ENCODE assay signal across 27 cellular contexts in genomic region chr20:55535366-55535765, GRCh38.
"Had no signal": no experiment of that assay in that cellular context is flagged by ENCODE, and none has a peak within 500 bp of the region (broad histone marks: within the 10 kb centered on the region; RNA-seq: fewer than 3 reads in every experiment).

No MANE protein-coding gene starts in this region.

- ATAC-seq: stimulated activated effector memory CD8-positive, alpha-beta T cell treated with anti-CD3 and anti-CD28 coated beads, Interleukin-12 subunit alpha, Interleukin-12 subunit beta, amount 100 ng/mL, for 72 hours; stimulated activated memory B cell treated with anti-CD40 and anti-IgM and Interleukin-4, amounts not matched to agents 10 μg/mL and 1 μg/mL and 100 μg/mL, for 72 hours; stimulated activated naive B cell treated with anti-CD40 and anti-IgM and Interleukin-4, amounts not matched to agents 10 μg/mL and 1 μg/mL and 100 μg/mL, for 72 hours; stimulated activated naive CD8-positive, alpha-beta T cell treated with anti-CD3 and anti-CD28 coated beads, Interleukin-15, amount 100 ng/mL, for 72 hours; stimulated activated naive CD8-positive, alpha-beta T cell treated with anti-CD3 and anti-CD28 coated beads, Interleukin-15, Interleukin-2, amounts not matched to agents 100 U/mL and 50 U/mL, for 24 hours; upper lobe of right lung had no signal

- H3K4me3 ChIP-seq: stomach, suprapubic skin, testis, thoracic aorta, thyroid gland, tibial artery, tibial nerve, transverse colon, upper lobe of left lung, upper lobe of right lung, uterus, vagina had no signal

- H3K27ac ChIP-seq: stomach, suprapubic skin, testis, thoracic aorta, thyroid gland, tibial artery, tibial nerve, transverse colon, upper lobe of left lung, upper lobe of right lung, uterus, vagina had no signal

- H3K36me3 ChIP-seq: stomach, suprapubic skin, thoracic aorta, thyroid gland, tibial artery, tibial nerve, transverse colon, upper lobe of left lung, upper lobe of right lung, uterus, vagina had no signal

- FAIRE-seq: urothelium cell line had no signal

- DNase-seq: stimulated activated CD4-positive, alpha-beta T cell treated with anti-CD3 and anti-CD28 coated beads, Interleukin-2, amount 100 ng/mL, for 48 hours; stimulated activated CD4-positive, alpha-beta T cell treated with anti-CD3 and anti-CD28 coated beads, Interleukin-4, amount 100 ng/mL, for 1 hour; stimulated activated CD4-positive, alpha-beta T cell treated with anti-CD3 and anti-CD28 coated beads, Interleukin-4, amount 100 ng/mL, for 24 hours; stimulated activated CD4-positive, alpha-beta T cell treated with anti-CD3 and anti-CD28 coated beads, Interleukin-4, amount 100 ng/mL, for 4 hours; stimulated activated CD8-positive, alpha-beta memory T cell treated with anti-CD3 and anti-CD28 coated beads, Interleukin-4, amount 100 ng/mL, for 48 hours; stimulated activated naive B cell treated with anti-CD40 and anti-IgM and Interleukin-4, amounts not matched to agents 10 μg/mL and 1 μg/mL and 100 μg/mL, for 72 hours; stimulated activated naive CD4-positive, alpha-beta T cell; stimulated activated naive CD4-positive, alpha-beta T cell treated with Interleukin-2 at 50 U/mL for 16 hours; stimulated activated naive CD8-positive, alpha-beta T cell treated with anti-CD3 and anti-CD28 coated beads, Interleukin-15, amount 100 ng/mL, for 72 hours; stimulated activated naive CD8-positive, alpha-beta T cell treated with anti-CD3 and anti-CD28 coated beads, Interleukin-15, Interleukin-2, amounts not matched to agents 100 U/mL and 50 U/mL, for 24 hours; stomach; substantia nigra; testis; thyroid gland; tibial artery; transverse colon; trophoblast cell; upper lobe of left lung; upper lobe of right lung; uterus had no signal

- H3K9me3 ChIP-seq: stomach, suprapubic skin, testis, thoracic aorta, thyroid gland, tibial artery, tibial nerve, transverse colon, upper lobe of left lung, upper lobe of right lung, uterus, vagina had no signal

- H3K4me1 ChIP-seq: stomach, testis, thyroid gland, tibial artery, transverse colon, upper lobe of left lung, upper lobe of right lung, uterus, vagina had no signal

- H3K27me3 ChIP-seq: stomach, suprapubic skin, testis, thyroid gland, tibial artery, tibial nerve, transverse colon, upper lobe of left lung, upper lobe of right lung, uterus, vagina had no signal
